Comparison of ENCODE assay signal across 19 cellular contexts in genomic region chr6:29947292-29947980, GRCh38. TPM values are rescaled to one million over a fixed set of nuclear protein-coding genes. Genes with fewer than 3 reads are reported as not detected.
DNase-seq lines count a peak whose midpoint lies in the region; ATAC-seq, FAIRE-seq and TF ChIP-seq lines count a peak whose summit lies in the region.
"Had no signal": no experiment of that assay in that cellular context is flagged by ENCODE, and none has a peak within 500 bp of the region (broad histone marks: within the 10 kb centered on the region; RNA-seq: fewer than 3 reads in every experiment).

No MANE protein-coding gene starts in this region.

- H3K27ac Mint-ChIP-seq in activated naive CD4-positive, alpha-beta T cell treated with anti-CD3 and anti-CD28 coated beads, Interleukin-2, amount 50 U/mL, for 24 hours = peak overlapping the region; percentile 35
- peak overlapping the region in 2 of 3 donors; percentile 87 to 100 for H3K27ac Mint-ChIP-seq in IgD-negative memory B cell
- H3K27ac Mint-ChIP-seq in stimulated activated effector memory CD8-positive, alpha-beta T cell treated with anti-CD3 and anti-CD28 coated beads, Interleukin-12 subunit alpha, Interleukin-12 subunit beta, amount 100 ng/mL, for 72 hours = peak overlapping the region; percentile 88
- H3K27ac Mint-ChIP-seq: endodermal cell, GM23338 had no signal

- no peaks in the 10 kb centered on the region for H3K27me3 ChIP-seq in GM12878 (replicated peaks in 1 of 2; ENCODE audit: control insufficient read depth in 2 of 2, insufficient read depth in 2 of 2, low read length in 1 of 2)
- no peaks in the 10 kb centered on the region for H3K27me3 ChIP-seq in left lung
- H3K27me3 ChIP-seq: pancreas had no signal

- RAD21 ChIA-PET in GM12878 (lab: Charles Lee; ENCODE audit: unreplicated experiment) = interaction anchor here (0.7 kb wide), 1 partner anchor 1069 kb away, joined by 3 read pairs; no protein-coding TSS in a partner anchor

- no peaks in the 10 kb centered on the region; the same call in 1 of the 2 replicates for H4K20me1 ChIP-seq in GM12878 (ENCODE audit: control insufficient read depth, insufficient read depth)

- H3K9me3 ChIP-seq in GM12878 (replicated peaks; ENCODE audit: control insufficient read depth, insufficient read depth, low read length) (no peaks in the 10 kb centered on the region), left lung (no peaks in the 10 kb centered on the region)
- H3K9me3 ChIP-seq: pancreas had no signal

- no peak overlapping the region for H3K9ac ChIP-seq in GM12878 (ENCODE audit: control insufficient read depth, insufficient read depth, low read length)

- no TSS peak for BruUV-seq in GM12878 (replicated peaks; lab: Mats Ljungman, UMichigan)

- H3K4me3 Mint-ChIP-seq in activated naive CD4-positive, alpha-beta T cell treated with anti-CD3 and anti-CD28 coated beads, Interleukin-2, amount 50 U/mL, for 24 hours = no peak overlapping the region
- peak overlapping the region in 2 of 4 donors; percentile 45 to 93 for H3K4me3 Mint-ChIP-seq in IgD-negative memory B cell
- no peak overlapping the region for H3K4me3 Mint-ChIP-seq in stimulated activated effector memory CD8-positive, alpha-beta T cell treated with anti-CD3 and anti-CD28 coated beads, Interleukin-12 subunit alpha, Interleukin-12 subunit beta, amount 100 ng/mL, for 72 hours
- H3K4me3 Mint-ChIP-seq: endodermal cell, GM23338 had no signal

- H3K4me1 Mint-ChIP-seq in activated naive CD4-positive, alpha-beta T cell treated with anti-CD3 and anti-CD28 coated beads, Interleukin-2, amount 50 U/mL, for 24 hours = peaks cover 45% of the 10 kb centered on the region
- peaks cover 31 to 47% (median 34%) of the 10 kb centered on the region in 3 donors for H3K4me1 Mint-ChIP-seq in IgD-negative memory B cell
- peaks cover 64% of the 10 kb centered on the region for H3K4me1 Mint-ChIP-seq in stimulated activated effector memory CD8-positive, alpha-beta T cell treated with anti-CD3 and anti-CD28 coated beads, Interleukin-12 subunit alpha, Interleukin-12 subunit beta, amount 100 ng/mL, for 72 hours
- H3K4me1 Mint-ChIP-seq: endodermal cell had no signal

- no peak for FAIRE-seq in GM12878 (lab: Jason Lieb, UNC)
- FAIRE-seq: pancreas had no signal

- no peaks in the 10 kb centered on the region for H3K9me3 Mint-ChIP-seq in activated naive CD4-positive, alpha-beta T cell treated with anti-CD3 and anti-CD28 coated beads, Interleukin-2, amount 50 U/mL, for 24 hours
- no peaks in the 10 kb centered on the region for H3K9me3 Mint-ChIP-seq in IgD-negative memory B cell
- no peaks in the 10 kb centered on the region for H3K9me3 Mint-ChIP-seq in stimulated activated effector memory CD8-positive, alpha-beta T cell treated with anti-CD3 and anti-CD28 coated beads, Interleukin-12 subunit alpha, Interleukin-12 subunit beta, amount 100 ng/mL, for 72 hours
- H3K9me3 Mint-ChIP-seq: endodermal cell, GM23338 had no signal

- H3K4me3 ChIP-seq in GM12878 (no peak overlapping the region), left lung (no peak overlapping the region)
- H3K4me3 ChIP-seq: GM23338, pancreas had no signal

- peak; percentile 62 for TF ChIP-seq POLR2A in GM12878 (IDR thresholded peaks at IDR 0.05; ENCODE audit: low read depth, low read length)

- POLR2A ChIA-PET in GM12878 (lab: Charles Lee) = interaction anchor here (2.4 kb wide), 1 partner anchor 17 kb away, joined by 10 read pairs; no protein-coding TSS in a partner anchor

- H3K79me2 ChIP-seq in GM12878 (ENCODE audit: control insufficient read depth, insufficient read depth, low read length) = peaks cover 30% of the 10 kb centered on the region

- TF ChIP-seq RAD21 in GM12878 (IDR thresholded peaks at IDR 0.05; ENCODE audit: insufficient read depth, low read depth, low read length) = no peak

- TF ChIP-seq CTCF in GM12878 (IDR thresholded peaks at IDR 0.05 in 2 of 3, conservative IDR thresholded peaks at IDR 0.05 in 1 of 3; ENCODE audit: control insufficient read depth in 2 of 3, extremely low read depth in 1 of 3, insufficient read depth in 1 of 3, low read depth in 3 of 3, low read length in 3 of 3) (no peak), left lung (IDR thresholded peaks at IDR 0.05) (no peak)

- no peak for DNase-seq in activated naive CD4-positive, alpha-beta T cell (lab: John Stamatoyannopoulos, UW)
- no peak for DNase-seq in GM12878 (ENCODE audit: low read depth, low spot score)
- DNase-seq in stimulated activated effector memory CD8-positive, alpha-beta T cell treated with anti-CD3 and anti-CD28 coated beads, Interleukin-12 subunit alpha, Interleukin-12 subunit beta, amount 100 ng/mL, for 72 hours (ENCODE audit: low spot score in 2 of 2) = no peak
- DNase-seq in SHP77 treated with DMSO at 0.1 percent for 48 hours (lab: John Stamatoyannopoulos, UW) = no peak
- DNase-seq in left lung = no peak
- DNase-seq: DMS79, endodermal cell, Kasumi-1, NCI-H1417 treated with DMSO at 0.1 percent for 48 hours, NCI-H2171 treated with DMSO at 0.1 percent for 48 hours, pancreas, PC-3, SIG-M5, WERI-Rb-1 had no signal

- no peak overlapping the region for H2AFZ ChIP-seq in GM12878 (ENCODE audit: control insufficient read depth, low read depth, low read length)
- H2AFZ ChIP-seq: GM23338 had no signal

- peaks cover 33% of the 10 kb centered on the region for H3K36me3 Mint-ChIP-seq in activated naive CD4-positive, alpha-beta T cell treated with anti-CD3 and anti-CD28 coated beads, Interleukin-2, amount 50 U/mL, for 24 hours
- H3K36me3 Mint-ChIP-seq in IgD-negative memory B cell = peaks cover 21% of the 10 kb centered on the region
- peaks cover 69% of the 10 kb centered on the region for H3K36me3 Mint-ChIP-seq in stimulated activated effector memory CD8-positive, alpha-beta T cell treated with anti-CD3 and anti-CD28 coated beads, Interleukin-12 subunit alpha, Interleukin-12 subunit beta, amount 100 ng/mL, for 72 hours

- H3K27me3 Mint-ChIP-seq in activated naive CD4-positive, alpha-beta T cell treated with anti-CD3 and anti-CD28 coated beads, Interleukin-2, amount 50 U/mL, for 24 hours = no peaks in the 10 kb centered on the region
- no peaks in the 10 kb centered on the region for H3K27me3 Mint-ChIP-seq in IgD-negative memory B cell

- H3K27ac ChIP-seq in GM12878 (ENCODE audit: control insufficient read depth, insufficient read depth) = no peak overlapping the region
- no peak overlapping the region for H3K27ac ChIP-seq in left lung
- H3K27ac ChIP-seq: pancreas, WERI-Rb-1 had no signal

- WGBS in GM12878 (ENCODE audit: insufficient coverage, insufficient replicate concordance, low lambda C conversion rate, missing lambda C conversion rate) = 30% methylated on average over 2 of the region's 2 CpGs

- no peak overlapping the region for H3K4me2 ChIP-seq in GM12878 (ENCODE audit: control insufficient read depth, insufficient read depth)
- H3K4me2 ChIP-seq: GM23338 had no signal

- intact Hi-C loops in GM12878 (cut with micrococcal nuclease; ENCODE audit: unreplicated experiment) (loop anchor here (10.0 kb wide), 1 partner anchor 223 kb away; the partner anchor contains the start of gene HLA-F), left lung (cut with DNase I) (no loop called here)

- in situ Hi-C loops in GM12878 (cut with MboI) = no loop called here

- H3K4me1 ChIP-seq in GM12878 (ENCODE audit: control insufficient read depth, insufficient read depth, low read length) = no peaks in the 10 kb centered on the region
- H3K4me1 ChIP-seq in left lung = peaks cover 0 to 32% of the 10 kb centered on the region in 2 donors
- H3K4me1 ChIP-seq: pancreas had no signal

- CTCF ChIA-PET in GM12878 (lab: Yijun Ruan, JAX) = interaction anchor here (0.5 to 1.0 kb wide), 2 partner anchors 51 to 1001 kb away, joined by 3 read pairs; no protein-coding TSS in a partner anchor

- H3K36me3 ChIP-seq in GM12878 (ENCODE audit: control insufficient read depth in 2 of 2, insufficient read depth in 2 of 2, low read length in 1 of 2) (peaks cover 0 to 28% of the 10 kb centered on the region in 2 experiments), left lung (peaks cover 0 to 71% of the 10 kb centered on the region in 2 donors)
- H3K36me3 ChIP-seq: pancreas had no signal

- ATAC-seq in GM12878 (peak; percentile 0; the same call in 2 of the 3 replicates), left lung (no peak), HG03097 (IDR thresholded peaks at IDR 0.05; ENCODE audit: low FRiP score, unreplicated experiment) (no peak)
- no peak for ATAC-seq in stimulated activated effector memory CD8-positive, alpha-beta T cell treated with anti-CD3 and anti-CD28 coated beads, Interleukin-12 subunit alpha, Interleukin-12 subunit beta, amount 100 ng/mL, for 72 hours
- ATAC-seq: GM23338, pancreas, PC-3, sciatic nerve had no signal

- no peak for TF ChIP-seq EP300 in GM12878 (IDR thresholded peaks at IDR 0.05; ENCODE audit: borderline replicate concordance in 1 of 2, control insufficient read depth in 1 of 2, low read depth in 2 of 2, low read length in 2 of 2)

- SMC1A ChIA-PET in GM12878 (lab: Charles Lee; ENCODE audit: uncharacterized antibody, unreplicated experiment) = interaction anchor here (3.0 kb wide), 1 partner anchor 17 kb away, joined by 14 read pairs; no protein-coding TSS in a partner anchor

TF ChIP-seq in GM12878, 131 proteins besides CTCF, POLR2A, EP300 and RAD21 (continues in another document):
- peak; percentile 65 for TF ChIP-seq POLR2AphosphoS5 (IDR thresholded peaks at IDR 0.05; ENCODE audit: low read length)
- TF ChIP-seq BRCA1 (IDR thresholded peaks at IDR 0.05; ENCODE audit: low read depth, low read length) = no peak
- no peak for TF ChIP-seq TCF7 (IDR thresholded peaks at IDR 0.05; ENCODE audit: borderline replicate concordance)
- peak; percentile 49; the same call in 1 of the 2 replicates for TF ChIP-seq SMAD5 (IDR thresholded peaks at IDR 0.05; ENCODE audit: low read depth)
- TF ChIP-seq ZBED1 (IDR thresholded peaks at IDR 0.05; ENCODE audit: borderline replicate concordance) = peak; percentile 79; the same call in 1 of the 2 replicates

RNA-seq across cellular contexts. Expression of gene HLA-A, which starts 5.1 kb away (rescaled TPM):
- polyA plus RNA-seq in IgD-negative memory B cell (2,521 TPM), GM12878 (2011; rRNA removed) (490 and 959 TPM in 2 replicates), GM12878 (2014; fragmentation: Illumina TruSeq; extraction: Trizol) (255 and 382 TPM in 2 replicates), GM12878 (2014; fragmentation: Nextera tagmentation; extraction: Ambion mirVana) (100 to 1,000 TPM; 129 to 329 TPM), GM12878 (2014; rRNA removed) (1,078 and 1,263 TPM in 2 replicates), GM12878 (2016; fragmentation: Nextera tagmentation; extraction: Ambion mirVana) (100 to 1,000 TPM; 699 to 799 TPM)
- 877 and 922 TPM in 2 replicates for total RNA-seq in GM12878 (2013; cell fraction: nucleolus; rRNA removed)
- total RNA-seq in GM12878 (2014; rRNA removed) (1,155 and 1,166 TPM in 2 replicates), GM12878 (2014; rRNA removed; fragmentation: Illumina TruSeq; extraction: Trizol) (455 and 468 TPM in 2 replicates), GM12878 (2021) (928 and 1,003 TPM in 2 replicates), left lung (1,000 to 10,000 TPM in 1 of 2 donors, 100 to 1,000 TPM in 1; 930 to 1,150 TPM)
- 718 TPM for polyA plus RNA-seq in GM12878 (2011; ENCODE audit: low read depth)
- 1,522 and 1,730 TPM in 2 replicates for polyA plus RNA-seq in GM12878 (2011; cell fraction: cytosol; rRNA removed)
- polyA plus RNA-seq in GM12878 (2011; cell fraction: nucleus; rRNA removed) = 1,255 and 1,711 TPM in 2 replicates
- polyA plus RNA-seq in GM12878 (2012) = 1,065 and 1,243 TPM in 2 replicates
- 560 and 847 TPM in 2 replicates for polyA minus RNA-seq in GM12878 (2011; rRNA and poly(A)+ RNA removed)
- polyA minus RNA-seq in GM12878 (2011; cell fraction: cytosol; rRNA and poly(A)+ RNA removed) = 323 and 371 TPM in 2 replicates
- polyA minus RNA-seq in GM12878 (2011; cell fraction: nucleus; rRNA and poly(A)+ RNA removed) = 239 and 260 TPM in 2 replicates

Comparison
In these comparisons a context has a peak if more than half of its experiments do, and no peak if none do; other contexts are left out.
1. H3K27ac Mint-ChIP-seq: peak in every context shown above with its lines; median percentile 94 in IgD-negative memory B cell; 88 in stimulated activated effector memory CD8-positive, alpha-beta T cell treated with anti-CD3 and anti-CD28 coated beads, Interleukin-12 subunit alpha, Interleukin-12 subunit beta, amount 100 ng/mL, for 72 hours; 35 in activated naive CD4-positive, alpha-beta T cell treated with anti-CD3 and anti-CD28 coated beads, Interleukin-2, amount 50 U/mL, for 24 hours.